20 cellular contexts compared by ENCODE assay signal in the genomic region with DNA sequence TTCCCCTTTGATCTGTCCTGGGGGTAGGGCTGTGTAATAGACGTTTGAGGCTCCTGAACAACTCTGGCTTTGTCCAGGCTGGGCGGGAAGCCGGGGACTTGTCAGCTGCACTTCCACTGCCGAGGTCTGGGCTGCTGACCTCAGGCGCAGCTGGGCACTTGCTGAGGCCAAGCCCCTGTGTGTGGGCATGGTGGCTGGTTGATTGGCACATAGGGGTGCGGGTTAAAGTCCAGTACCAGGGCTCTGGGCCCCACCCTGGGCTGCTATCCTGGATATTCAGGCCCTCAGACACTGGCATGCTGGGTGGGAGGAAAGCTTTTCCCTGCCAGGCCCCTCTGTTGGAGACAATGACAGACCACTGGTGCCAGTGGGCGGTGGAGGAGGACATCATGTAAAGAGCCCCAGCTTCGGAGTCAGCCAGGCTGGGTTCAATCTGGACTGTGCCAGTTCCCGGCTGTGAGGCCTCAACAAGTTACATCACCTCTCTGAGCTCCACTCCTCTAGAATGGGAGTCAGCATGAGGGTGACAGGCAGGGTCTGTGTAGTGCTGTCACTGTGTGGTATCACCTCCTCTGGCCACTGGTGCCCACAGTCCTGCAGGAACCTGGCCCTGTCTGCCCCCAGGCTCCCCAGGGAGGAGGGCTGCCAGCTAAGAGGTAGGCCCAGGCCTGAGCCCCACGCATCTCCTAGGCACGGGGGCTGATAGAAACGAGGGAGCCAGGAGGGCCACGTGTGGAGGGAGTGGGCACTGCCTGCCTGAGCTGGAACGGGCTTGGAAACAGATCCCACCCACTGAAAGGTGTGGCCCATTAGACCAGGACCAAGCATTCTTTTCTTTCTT. TPM values are rescaled to one million over a fixed set of nuclear protein-coding genes. Genes with fewer than 3 reads are reported as not detected.
DNase-seq lines count a peak whose midpoint lies in the region; ATAC-seq, FAIRE-seq and TF ChIP-seq lines count a peak whose summit lies in the region.
"Had no signal": no experiment of that assay in that cellular context is flagged by ENCODE, and none has a peak within 500 bp of the region (broad histone marks: within the 10 kb centered on the region; RNA-seq: fewer than 3 reads in every experiment).

No MANE protein-coding gene starts in this region.

- 28 to 41% methylated on average over 11 to 12 of the region's 14 CpGs for WGBS in tibial nerve, 2 donors

- POLR2A ChIA-PET in naive thymus-derived CD8-positive, alpha-beta T cell (lab: Charles Lee): interaction anchor here (0.6 to 4.5 kb wide), 12 partner anchors 9 to 61 kb away, joined by 3 to 30 read pairs (median 4); partner anchors contain the start of genes PSME3IP1 and RSPRY1

- no peak for TF ChIP-seq CTCF in tibial nerve (IDR thresholded peaks at IDR 0.05)

- no peaks in the 10 kb centered on the region for H3K9me3 Mint-ChIP-seq in activated naive CD4-positive, alpha-beta T cell treated with anti-CD3 and anti-CD28 coated beads, Interleukin-2, amount 50 U/mL, for 24 hours
- H3K9me3 Mint-ChIP-seq in naive thymus-derived CD8-positive, alpha-beta T cell: no peaks in the 10 kb centered on the region
- H3K9me3 Mint-ChIP-seq: nephron progenitor cell; stimulated activated naive CD8-positive, alpha-beta T cell treated with anti-CD3 and anti-CD28 coated beads, Interleukin-15, amount 100 ng/mL, for 72 hours had no signal

- DNase-seq in activated naive CD4-positive, alpha-beta T cell treated with anti-CD3 and anti-CD28 coated beads, Interleukin-2, amount 50 U/mL, for 16 hours: no peak
- DNase-seq in frontal cortex (ENCODE audit: low spot score in 2 of 2) (peak; percentile 58 to 61), tibial nerve (ENCODE audit: low spot score in 2 of 2) (peak in 1 of 2 donors; percentile 36), COLO829 (ENCODE audit: low spot score) (no peak)
- DNase-seq in naive thymus-derived CD8-positive, alpha-beta T cell: no peak
- DNase-seq: activated CD4-positive, alpha-beta T cell treated with anti-CD3 and anti-CD28 coated beads, Interleukin-2, amount 50 U/mL, for 1 hour; activated T-cell treated with anti-CD3 and anti-CD28 coated beads, Interleukin-2, amount 50 U/mL, for 48 hours; amniotic stem cell; colonic mucosa; left cardiac atrium; NCI-H187; NCI-H510A; nephron progenitor cell; PC-3; stimulated activated naive CD8-positive, alpha-beta T cell treated with anti-CD3 and anti-CD28 coated beads, Interleukin-15, amount 100 ng/mL, for 72 hours had no signal

- no peaks in the 10 kb centered on the region for H3K27me3 Mint-ChIP-seq in activated naive CD4-positive, alpha-beta T cell treated with anti-CD3 and anti-CD28 coated beads, Interleukin-2, amount 50 U/mL, for 24 hours
- H3K27me3 Mint-ChIP-seq in naive thymus-derived CD8-positive, alpha-beta T cell: no peaks in the 10 kb centered on the region
- H3K27me3 Mint-ChIP-seq: stimulated activated naive CD8-positive, alpha-beta T cell treated with anti-CD3 and anti-CD28 coated beads, Interleukin-15, amount 100 ng/mL, for 72 hours had no signal

- no peak overlapping the region for H3K4me3 Mint-ChIP-seq in activated naive CD4-positive, alpha-beta T cell treated with anti-CD3 and anti-CD28 coated beads, Interleukin-2, amount 50 U/mL, for 24 hours
- peak overlapping the region in 2 of 10 donors; percentile 22 to 45 for H3K4me3 Mint-ChIP-seq in naive thymus-derived CD8-positive, alpha-beta T cell
- H3K4me3 Mint-ChIP-seq: nephron progenitor cell had no signal

- H3K27ac Mint-ChIP-seq in activated naive CD4-positive, alpha-beta T cell treated with anti-CD3 and anti-CD28 coated beads, Interleukin-2, amount 50 U/mL, for 24 hours: peak overlapping the region; percentile 41
- peak overlapping the region; percentile 34 to 98 (median 78) for H3K27ac Mint-ChIP-seq in naive thymus-derived CD8-positive, alpha-beta T cell
- H3K27ac Mint-ChIP-seq: nephron progenitor cell had no signal

- H3K27me3 ChIP-seq in tibial nerve: no peaks in the 10 kb centered on the region
- H3K27me3 ChIP-seq: colonic mucosa had no signal

- H3K4me1 Mint-ChIP-seq in activated naive CD4-positive, alpha-beta T cell treated with anti-CD3 and anti-CD28 coated beads, Interleukin-2, amount 50 U/mL, for 24 hours: peaks cover 43% of the 10 kb centered on the region
- peaks cover 38 to 88% (median 57%) of the 10 kb centered on the region in 4 donors for H3K4me1 Mint-ChIP-seq in naive thymus-derived CD8-positive, alpha-beta T cell

- H3K4me1 ChIP-seq in tibial nerve: peaks cover 0 to 90% (median 30%) of the 10 kb centered on the region in 4 donors

- no peak for TF ChIP-seq POLR2A in tibial nerve (IDR thresholded peaks at IDR 0.05)

- H3K4me3 ChIP-seq in tibial nerve: no peak overlapping the region
- H3K4me3 ChIP-seq: colonic mucosa had no signal

- no peaks in the 10 kb centered on the region for H3K9me3 ChIP-seq in tibial nerve
- H3K9me3 ChIP-seq: colonic mucosa had no signal

- TF ChIP-seq EP300 in tibial nerve (IDR thresholded peaks at IDR 0.05): peak; percentile 22 to 77

- FAIRE-seq in frontal cortex (lab: Jason Lieb, UNC): no peak
- FAIRE-seq: A204.1 had no signal

- H3K27ac ChIP-seq in tibial nerve: peak overlapping the region; percentile 54 to 89 (median 80)
- H3K27ac ChIP-seq: colonic mucosa had no signal

- H3K36me3 Mint-ChIP-seq in activated naive CD4-positive, alpha-beta T cell treated with anti-CD3 and anti-CD28 coated beads, Interleukin-2, amount 50 U/mL, for 24 hours: no peaks in the 10 kb centered on the region
- H3K36me3 Mint-ChIP-seq in naive thymus-derived CD8-positive, alpha-beta T cell: peaks cover 0 to 20% (median 4%) of the 10 kb centered on the region in 3 donors

- peaks cover 0 to 3% (median 0%) of the 10 kb centered on the region in 3 donors for H3K36me3 ChIP-seq in tibial nerve
- H3K36me3 ChIP-seq: colonic mucosa had no signal

- no peak for ATAC-seq in naive thymus-derived CD8-positive, alpha-beta T cell
- ATAC-seq in GM21529 (IDR thresholded peaks at IDR 0.05; ENCODE audit: unreplicated experiment) (no peak), GM21526 (IDR thresholded peaks at IDR 0.05; ENCODE audit: low FRiP score, unreplicated experiment) (no peak)
- ATAC-seq: left cardiac atrium; PC-3; SK-N-SH treated with all-trans-retinoic acid at 6 μM for 48 hours; stimulated activated naive CD8-positive, alpha-beta T cell treated with anti-CD3 and anti-CD28 coated beads, Interleukin-15, amount 100 ng/mL, for 72 hours had no signal

RNA-seq across cellular contexts. Expression of gene PSME3IP1, which starts 42.5 kb away (rescaled TPM):
- 142 TPM for total RNA-seq in frontal cortex
- 100 to 1,000 TPM; 137 to 158 TPM for total RNA-seq in naive thymus-derived CD8-positive, alpha-beta T cell
- 10 to 100 TPM; 66.0 to 81.4 (median 67.1) TPM for polyA plus RNA-seq in naive thymus-derived CD8-positive, alpha-beta T cell
- total RNA-seq in tibial nerve: 100 to 1,000 TPM in 1 of 4 donors, 10 to 100 TPM in 3; 58.4 to 100 (median 69.7) TPM

RNA-seq across cellular contexts. Expression of gene RSPRY1, which starts 42.8 kb away (rescaled TPM):
- total RNA-seq in frontal cortex: 69.7 TPM
- total RNA-seq in naive thymus-derived CD8-positive, alpha-beta T cell: 10 to 100 TPM; 25.9 to 32.6 TPM
- polyA plus RNA-seq in naive thymus-derived CD8-positive, alpha-beta T cell: 10 to 100 TPM; 28.4 to 34.6 (median 29.3) TPM
- total RNA-seq in tibial nerve: 10 to 100 TPM; 20.4 to 28.5 (median 24.6) TPM

RNA-seq across cellular contexts. Expression of gene CPNE2, which starts 51.0 kb away (rescaled TPM):
- total RNA-seq in frontal cortex: 44.8 TPM
- 10 to 100 TPM in 1 of 2 experiments, 1 to 10 TPM in 1; 9.6 to 10.3 TPM for total RNA-seq in naive thymus-derived CD8-positive, alpha-beta T cell
- polyA plus RNA-seq in naive thymus-derived CD8-positive, alpha-beta T cell: 10 to 100 TPM; 26.8 to 60.4 (median 30.4) TPM
- total RNA-seq in tibial nerve: 10 to 100 TPM; 32.7 to 58.8 (median 46.0) TPM

Comparison
In these comparisons a context has a peak if more than half of its experiments do, and no peak if none do; other contexts are left out.
1. DNase-seq: peak in frontal cortex (2 of 2); none in activated naive CD4-positive, alpha-beta T cell treated with anti-CD3 and anti-CD28 coated beads, Interleukin-2, amount 50 U/mL, for 16 hours (single experiment), naive thymus-derived CD8-positive, alpha-beta T cell (0 of 10) and COLO829 (single experiment).